8 cellular contexts compared by ENCODE assay signal in the genomic region with DNA sequence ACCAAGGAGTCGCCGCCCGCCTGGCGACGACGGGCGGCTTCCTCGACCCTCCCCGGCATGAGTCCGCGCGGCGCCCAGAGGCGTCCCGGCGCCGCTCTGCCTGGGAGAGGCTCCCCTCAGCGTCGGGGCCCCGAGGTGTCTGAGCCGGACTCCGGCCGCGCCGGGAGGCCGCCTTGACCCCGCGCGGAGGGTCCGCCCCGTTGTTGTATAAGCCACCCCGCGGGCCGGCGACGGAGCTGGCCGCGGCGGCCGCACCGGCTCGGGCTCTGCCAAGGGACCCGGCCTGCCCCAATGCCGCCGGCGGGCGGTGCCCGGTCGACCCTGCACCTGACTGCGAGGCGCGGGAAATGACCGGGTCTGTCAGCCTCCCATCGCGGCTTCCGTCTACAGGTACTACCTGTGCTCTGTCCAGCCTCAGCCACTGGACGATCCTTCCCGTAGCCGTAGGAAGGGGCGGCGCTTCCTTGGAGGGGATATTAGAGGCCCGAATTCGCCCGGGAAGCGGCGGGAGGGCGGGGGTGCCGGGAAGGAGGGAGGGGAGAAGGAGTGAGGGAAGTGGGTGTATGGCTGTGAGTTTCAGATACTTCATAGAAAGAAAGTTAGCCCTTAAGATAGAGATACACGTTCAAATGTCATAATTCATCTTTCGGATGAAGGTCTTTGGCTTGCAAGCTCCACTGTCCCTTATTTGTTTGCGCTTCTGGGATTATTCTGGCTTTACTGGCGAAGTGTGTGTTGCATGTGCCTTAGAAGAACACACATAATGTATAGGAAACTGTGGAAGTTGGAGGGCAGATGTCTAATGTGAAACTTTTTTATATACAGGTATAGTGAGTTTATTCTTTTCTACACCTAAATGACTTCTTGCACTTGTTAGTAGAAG. TPM values are rescaled to one million over a fixed set of nuclear protein-coding genes. Genes with fewer than 3 reads are reported as not detected.
DNase-seq lines count a peak whose midpoint lies in the region; ATAC-seq and TF ChIP-seq lines count a peak whose summit lies in the region.

No MANE protein-coding gene starts in this region.

- H3K4me3 ChIP-seq in lower lobe of right lung = peak overlapping the region; percentile 86

- H3K9me3 ChIP-seq in lower lobe of right lung = no peaks in the 10 kb centered on the region

- H3K27me3 ChIP-seq in lower lobe of right lung (ENCODE audit: low read depth) = no peaks in the 10 kb centered on the region

- in situ Hi-C loops in GM13976 (cut with MboI; ENCODE audit: low sequenced_read_pairs, unreplicated experiment) = no loop called here

- TF ChIP-seq CTCF in GM13976 (IDR thresholded peaks at IDR 0.05; ENCODE audit: borderline replicate concordance, control extremely low read depth, extremely low read depth, insufficient read depth, missing control alignments) (no peak), lower lobe of right lung (IDR thresholded peaks at IDR 0.05) (no peak)

- intact Hi-C loops in lower lobe of right lung (cut with DNase I) = no loop called here

- peak; percentile 61 for DNase-seq in GM13976 (ENCODE audit: low spot score)
- DNase-seq in NCI-H146 (lab: John Stamatoyannopoulos, UW) = peak; percentile 82
- DNase-seq in activated CD4-positive, alpha-beta T cell treated with anti-CD3 and anti-CD28 coated beads for 48 hours = peak; percentile 55
- peak; percentile 80 for DNase-seq in ecto neural progenitor cell (ENCODE audit: low spot score)
- peak; percentile 89 for DNase-seq in lower lobe of right lung
- peak in 2 of 3 donors; percentile 8 to 40 for DNase-seq in stimulated activated CD4-positive, alpha-beta T cell treated with anti-CD3 and anti-CD28 coated beads, TNF-alpha, amount 100 ng/mL, for 48 hours (ENCODE audit: low read depth in 3 of 3)
- no peak for DNase-seq in KG1 (lab: John Stamatoyannopoulos, UW)

- H3K4me1 ChIP-seq in lower lobe of right lung = peaks cover 51% of the 10 kb centered on the region

- no peaks in the 10 kb centered on the region for H3K36me3 ChIP-seq in lower lobe of right lung

- ATAC-seq in HG02571 (IDR thresholded peaks at IDR 0.05; ENCODE audit: unreplicated experiment) (peak; percentile 36), lower lobe of right lung (peak; percentile 78 to 83)

- H3K27ac ChIP-seq in lower lobe of right lung = peak overlapping the region; percentile 96

RNA-seq across cellular contexts. Expression of a gene that starts 0.6 kb away (rescaled TPM):
- total RNA-seq in lower lobe of right lung = 59.2 TPM
